In the genomic region with DNA sequence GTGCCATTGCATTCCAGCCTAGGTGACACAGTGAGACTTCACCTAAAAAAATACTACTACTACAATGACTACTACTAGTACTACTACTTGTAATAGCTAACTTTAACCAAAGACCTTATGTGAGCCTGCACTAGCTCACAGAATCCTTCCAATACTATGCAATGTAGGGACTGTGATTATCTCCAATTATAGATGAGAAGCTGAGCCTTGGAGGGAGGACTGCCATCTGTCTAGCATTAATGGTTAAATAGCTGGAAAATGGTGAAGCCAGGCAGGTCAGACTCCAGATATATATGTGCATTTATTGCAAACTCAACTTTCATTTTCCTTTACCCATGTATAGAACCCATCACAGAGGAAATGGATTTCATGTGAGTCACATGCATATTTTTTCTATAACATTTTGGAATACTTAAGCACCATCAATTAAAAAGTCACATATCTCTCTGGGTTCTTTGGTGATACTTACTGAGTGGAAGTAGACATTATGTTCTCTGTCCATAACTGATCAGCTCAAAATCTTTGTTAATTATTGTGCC, we compare ENCODE assay signal across 15 cellular contexts.
DNase-seq lines count a peak whose midpoint lies in the region; ATAC-seq, FAIRE-seq and TF ChIP-seq lines count a peak whose summit lies in the region.
"Had no signal": no experiment of that assay in that cellular context is flagged by ENCODE, and none has a peak within 500 bp of the region (broad histone marks: within the 10 kb centered on the region; RNA-seq: fewer than 3 reads in every experiment).

No MANE protein-coding gene starts in this region.

- H3K4me3 ChIP-seq in ACC112 (ENCODE audit: low read depth, low read length) (no peak overlapping the region), OCI-LY7 (ENCODE audit: low read depth, low read length, poor library complexity, severe bottlenecking) (no peak overlapping the region), GM12878 (no peak overlapping the region)
- H3K4me3 ChIP-seq: heart left ventricle had no signal

- SMC1A ChIA-PET in GM12878 (lab: Charles Lee; ENCODE audit: uncharacterized antibody, unreplicated experiment), result interaction anchor here (0.8 to 3.0 kb wide), 30 partner anchors 9 to 227 kb away, joined by 3 to 24 read pairs (median 4); no protein-coding TSS in a partner anchor

- H3K4me2 ChIP-seq in OCI-LY7 (ENCODE audit: low read length) (peak overlapping the region; percentile 59; the same call in 1 of the 2 replicates), GM12878 (ENCODE audit: control insufficient read depth, insufficient read depth) (no peak overlapping the region)

- H2AFZ ChIP-seq in ACC112 (ENCODE audit: low read length, unreplicated experiment), result peak overlapping the region; percentile 64
- no peak overlapping the region for H2AFZ ChIP-seq in OCI-LY7 (ENCODE audit: low read length)
- no peak overlapping the region; the same call in 1 of the 2 replicates for H2AFZ ChIP-seq in GM12878 (ENCODE audit: control insufficient read depth, low read depth, low read length)

- no peaks in the 10 kb centered on the region for H3K9me3 ChIP-seq in CD4-positive, alpha-beta T cell (ENCODE audit: control insufficient read depth, low read length)
- H3K9me3 ChIP-seq in OCI-LY7 (ENCODE audit: low read length) (no peaks in the 10 kb centered on the region), GM12878 (replicated peaks; ENCODE audit: control insufficient read depth, insufficient read depth, low read length) (no peaks in the 10 kb centered on the region; the same call in 2 of the 3 replicates)
- H3K9me3 ChIP-seq: heart left ventricle had no signal

- FAIRE-seq in GM12878 (lab: Jason Lieb, UNC), result no peak
- FAIRE-seq: astrocyte had no signal

- DNase-seq in CD4-positive, alpha-beta T cell, result no peak
- no peak for DNase-seq in OCI-LY7 (ENCODE audit: low spot score)
- DNase-seq in GM12878 (ENCODE audit: low read depth, low spot score), result no peak
- DNase-seq in NCI-H1417 treated with DMSO at 0.1 percent for 48 hours (lab: John Stamatoyannopoulos, UW), result no peak
- no peak for DNase-seq in stimulated activated CD8-positive, alpha-beta memory T cell treated with anti-CD3 and anti-CD28 coated beads, Interleukin-4, amount 100 ng/mL, for 48 hours
- no peak for DNase-seq in middle frontal gyrus (ENCODE audit: extremely low spot score, low spot score)
- no peak for DNase-seq in KBM-7
- DNase-seq: cortex of kidney, DND-41, HCEC 1CT, heart left ventricle, WERI-Rb-1 had no signal

- no peak for ATAC-seq in CD4-positive, alpha-beta T cell (ENCODE audit: poor library complexity)
- peak; percentile 13 for ATAC-seq in GM12878
- ATAC-seq: heart left ventricle had no signal

- H3K79me2 ChIP-seq in ACC112 (ENCODE audit: control insufficient read depth, insufficient read depth, low read length, unreplicated experiment) (no peaks in the 10 kb centered on the region), OCI-LY7 (ENCODE audit: insufficient read depth, low read depth, low read length) (no peaks in the 10 kb centered on the region), GM12878 (ENCODE audit: control insufficient read depth, insufficient read depth, low read length) (no peaks in the 10 kb centered on the region)
- H3K79me2 ChIP-seq: parathyroid adenoma had no signal

- H3K4me3 Mint-ChIP-seq in CD4-positive, alpha-beta T cell, result no peak overlapping the region

- no peaks in the 10 kb centered on the region for H3K36me3 Mint-ChIP-seq in CD4-positive, alpha-beta T cell (ENCODE audit: low read depth)

- RAD21 ChIA-PET in GM12878 (lab: Charles Lee; ENCODE audit: unreplicated experiment), result interaction anchor here (0.7 to 2.7 kb wide), 24 partner anchors 10 to 261 kb away, joined by 3 to 18 read pairs (median 4); no protein-coding TSS in a partner anchor

- POLR2A ChIA-PET in CD4-positive, alpha-beta T cell (lab: Charles Lee), result interaction anchor here (0.7 to 2.8 kb wide), 6 partner anchors 10 to 59 kb away, joined by 3 to 17 read pairs (median 6); no protein-coding TSS in a partner anchor
- POLR2A ChIA-PET in OCI-LY7 (lab: Charles Lee) (interaction anchor here (0.5 to 2.7 kb wide), 17 partner anchors 7 to 248 kb away, joined by 3 to 17 read pairs (median 3); no protein-coding TSS in a partner anchor), GM12878 (lab: Charles Lee) (interaction anchor here (1.1 to 3.6 kb wide), 6 partner anchors 10 to 25 kb away, joined by 3 to 16 read pairs (median 6); no protein-coding TSS in a partner anchor)

- no peak overlapping the region for H3K9ac ChIP-seq in GM12878 (ENCODE audit: control insufficient read depth, insufficient read depth, low read length)
- H3K9ac ChIP-seq: parathyroid adenoma had no signal

- H3K27ac ChIP-seq in ACC112 (ENCODE audit: low read depth, low read length), result no peak overlapping the region
- H3K27ac ChIP-seq in CD4-positive, alpha-beta T cell (ENCODE audit: low read depth, low read length), result no peak overlapping the region
- H3K27ac ChIP-seq in OCI-LY7 (ENCODE audit: low read depth, low read length, poor library complexity, severe bottlenecking), result peak overlapping the region; percentile 76
- H3K27ac ChIP-seq in GM12878 (ENCODE audit: control insufficient read depth, insufficient read depth), result peak overlapping the region; percentile 6; the same call in 1 of the 2 replicates
- H3K27ac ChIP-seq: parathyroid adenoma, WERI-Rb-1 had no signal

- no peak for TF ChIP-seq CTCF in CD4-positive, alpha-beta T cell (IDR thresholded peaks at IDR 0.05)
- no peak for TF ChIP-seq CTCF in OCI-LY7 (conservative IDR thresholded peaks at IDR 0.05; ENCODE audit: low read length)
- no peak for TF ChIP-seq CTCF in GM12878 (IDR thresholded peaks at IDR 0.05 in 2 of 3, conservative IDR thresholded peaks at IDR 0.05 in 1 of 3; ENCODE audit: control insufficient read depth in 2 of 3, extremely low read depth in 1 of 3, insufficient read depth in 1 of 3, low read depth in 3 of 3, low read length in 3 of 3)

- no peak for TF ChIP-seq POLR2A in GM12878 (IDR thresholded peaks at IDR 0.05; ENCODE audit: low read depth, low read length)

- intact Hi-C loops in CD4-positive, alpha-beta T cell (cut with DNase I, micrococcal nuclease), result loop anchor here in 1 of 2 experiments (5.0 to 10.0 kb wide), 2 partner anchors 54 to 77 kb away; no protein-coding TSS in a partner anchor
- intact Hi-C loops in OCI-LY7 (cut with micrococcal nuclease; ENCODE audit: unreplicated experiment), result no loop called here
- intact Hi-C loops in GM12878 (cut with micrococcal nuclease; ENCODE audit: unreplicated experiment), result no loop called here

- CTCF ChIA-PET in CD4-positive, alpha-beta T cell (lab: Charles Lee), result interaction anchor here (0.9 to 1.4 kb wide), 3 partner anchors 23 to 75 kb away, joined by 3 to 5 read pairs (median 3); no protein-coding TSS in a partner anchor
- CTCF ChIA-PET in OCI-LY7 (lab: Charles Lee; ENCODE audit: unreplicated experiment) (interaction anchor here (1.2 kb wide), 1 partner anchor 32 kb away, joined by 4 read pairs; no protein-coding TSS in a partner anchor), GM12878 (lab: Yijun Ruan, JAX) (interaction anchor here (0.5 to 2.1 kb wide), 8 partner anchors 10 to 95 kb away, joined by 3 to 11 read pairs (median 4); no protein-coding TSS in a partner anchor)

- H3K36me3 ChIP-seq in ACC112 (ENCODE audit: insufficient read depth, low read length) (no peaks in the 10 kb centered on the region), OCI-LY7 (ENCODE audit: insufficient read depth, low read length) (no peaks in the 10 kb centered on the region), GM12878 (ENCODE audit: control insufficient read depth in 2 of 2, insufficient read depth in 2 of 2, low read length in 1 of 2) (no peaks in the 10 kb centered on the region)
- H3K36me3 ChIP-seq: heart left ventricle, WERI-Rb-1 had no signal

- BruUV-seq in OCI-LY7 (replicated peaks; lab: Mats Ljungman, UMichigan) (no TSS peak), GM12878 (replicated peaks; lab: Mats Ljungman, UMichigan) (no TSS peak)

- no peaks in the 10 kb centered on the region for H3K27me3 Mint-ChIP-seq in CD4-positive, alpha-beta T cell

- H3K27me3 ChIP-seq in ACC112 (ENCODE audit: insufficient read depth, low read length) (no peaks in the 10 kb centered on the region), GM12878 (replicated peaks in 1 of 2; ENCODE audit: control insufficient read depth in 2 of 2, insufficient read depth in 2 of 2, low read length in 1 of 2) (no peaks in the 10 kb centered on the region)
- no peaks in the 10 kb centered on the region for H3K27me3 ChIP-seq in CD4-positive, alpha-beta T cell (ENCODE audit: control insufficient read depth, insufficient read depth, low read length)
- H3K27me3 ChIP-seq: heart left ventricle had no signal

- H3K27ac Mint-ChIP-seq in CD4-positive, alpha-beta T cell, result peak overlapping the region; percentile 87

- in situ Hi-C loops in GM12878 (cut with MboI) (loop anchor here (10.0 kb wide), 1 partner anchor 256 kb away; no protein-coding TSS in a partner anchor), KBM-7 (cut with MboI; ENCODE audit: low pct_unique_long_range_greater_than_20kb, low sequenced_read_pairs) (no loop called here)

- no peak for TF ChIP-seq RAD21 in GM12878 (IDR thresholded peaks at IDR 0.05; ENCODE audit: insufficient read depth, low read depth, low read length)

- TF ChIP-seq EP300 in GM12878 (IDR thresholded peaks at IDR 0.05; ENCODE audit: borderline replicate concordance in 1 of 2, control insufficient read depth in 1 of 2, low read depth in 2 of 2, low read length in 2 of 2), result no peak

- H3K4me1 ChIP-seq in ACC112 (ENCODE audit: control insufficient read depth, insufficient read depth, low read length, unreplicated experiment) (peaks cover 19% of the 10 kb centered on the region), OCI-LY7 (ENCODE audit: insufficient read depth, low read length, poor library complexity, severe bottlenecking) (peaks cover 91% of the 10 kb centered on the region), GM12878 (ENCODE audit: control insufficient read depth, insufficient read depth, low read length) (peaks cover 39% of the 10 kb centered on the region)

- H4K20me1 ChIP-seq in OCI-LY7 (ENCODE audit: insufficient read depth, low read length) (no peaks in the 10 kb centered on the region), GM12878 (ENCODE audit: control insufficient read depth, insufficient read depth) (no peaks in the 10 kb centered on the region)

- no peaks in the 10 kb centered on the region for H3K9me2 ChIP-seq in OCI-LY7 (ENCODE audit: insufficient read depth, low read length)

- H3K4me1 Mint-ChIP-seq in CD4-positive, alpha-beta T cell (ENCODE audit: low read depth), result peaks cover 73% of the 10 kb centered on the region

- peaks cover 2% of the 10 kb centered on the region for H3K9me3 Mint-ChIP-seq in CD4-positive, alpha-beta T cell

TF ChIP-seq in GM12878, 131 proteins besides CTCF, POLR2A, EP300 and RAD21 (continues in another document):
- TF ChIP-seq NR2C1 (IDR thresholded peaks at IDR 0.05), result no peak; the same call in 1 of the 2 replicates
- TF ChIP-seq, protein P1, sequence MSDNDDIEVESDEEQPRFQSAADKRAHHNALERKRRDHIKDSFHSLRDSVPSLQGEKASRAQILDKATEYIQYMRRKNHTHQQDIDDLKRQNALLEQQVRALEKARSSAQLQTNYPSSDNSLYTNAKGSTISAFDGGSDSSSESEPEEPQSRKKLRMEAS (IDR thresholded peaks at IDR 0.05; ENCODE audit: low read depth, low read length), result no peak

Comparison
In these comparisons a context has a peak if more than half of its experiments do, and no peak if none do; other contexts are left out.
1. H3K27ac ChIP-seq: peak in OCI-LY7 (single experiment) and GM12878 (single experiment); none in ACC112 (single experiment) and CD4-positive, alpha-beta T cell (single experiment).